9 cellular contexts compared by ENCODE assay signal in genomic region chr2:47783491-47784330, GRCh38. TPM values are rescaled to one million over a fixed set of nuclear protein-coding genes. Genes with fewer than 3 reads are reported as not detected.
A peak's percentile ranks its signal among the peaks of the same experiment; 100 is the strongest.
DNase-seq lines count a peak whose midpoint lies in the region; ATAC-seq, FAIRE-seq and TF ChIP-seq lines count a peak whose summit lies in the region.
"Had no signal": no experiment of that assay in that cellular context is flagged by ENCODE, and none has a peak within 500 bp of the region (broad histone marks: within the 10 kb centered on the region; RNA-seq: fewer than 3 reads in every experiment).

No MANE protein-coding gene starts in this region.

- CTCF ChIA-PET in WTC11 (lab: Charles Lee): interaction anchor here (0.6 to 2.3 kb wide), 13 partner anchors 11 to 451 kb away, joined by 3 to 16 read pairs (median 4); partner anchors contain the start of gene MSH2

- peaks cover 3% of the 10 kb centered on the region; the same call in 1 of the 2 replicates for H3K27me3 Mint-ChIP-seq in WTC11 (ENCODE audit: low read depth)

- H3K36me3 ChIP-seq in bronchial epithelial cell (ENCODE audit: control insufficient read depth, insufficient read depth, low read length): no peaks in the 10 kb centered on the region

- H3K36me3 Mint-ChIP-seq in WTC11: peaks cover 11% of the 10 kb centered on the region

- POLR2A ChIA-PET in WTC11 (lab: Charles Lee): interaction anchor here (0.7 to 1.5 kb wide), 4 partner anchors 16 to 299 kb away, joined by 3 to 5 read pairs (median 3); no protein-coding TSS in a partner anchor

- no peak for FAIRE-seq in bronchial epithelial cell (lab: Jason Lieb, UNC)
- FAIRE-seq: G401.6 had no signal

- peak; percentile 17 for ATAC-seq in HG03025 (IDR thresholded peaks at IDR 0.05; ENCODE audit: low FRiP score, unreplicated experiment)
- ATAC-seq in WTC11: peak; percentile 65

- peak overlapping the region; percentile 84 for H3K27ac Mint-ChIP-seq in WTC11

- no peak for TF ChIP-seq CTCF in WTC11 (IDR thresholded peaks at IDR 0.05)
- peak; percentile 13 for TF ChIP-seq CTCF in bronchial epithelial cell (IDR thresholded peaks at IDR 0.05; ENCODE audit: insufficient read depth, low read length, severe bottlenecking)

- H3K27me3 ChIP-seq in bronchial epithelial cell (ENCODE audit: control insufficient read depth, insufficient read depth, low read length): no peaks in the 10 kb centered on the region

- peak overlapping the region; percentile 86 for H3K4me3 ChIP-seq in bronchial epithelial cell (ENCODE audit: low read depth, low read length)

- H3K4me3 Mint-ChIP-seq in WTC11: peak overlapping the region; percentile 84

- H3K4me1 Mint-ChIP-seq in WTC11: peaks cover 28% of the 10 kb centered on the region

- DNase-seq in NCI-H524 (lab: John Stamatoyannopoulos, UW) (peak; percentile 42 to 75), NCI-H524 treated with DMSO at 0.1 percent for 48 hours (lab: John Stamatoyannopoulos, UW) (no peak), NCI-H2081 treated with DMSO at 0.1 percent for 48 hours (lab: John Stamatoyannopoulos, UW) (peak; percentile 20), WTC11 (ENCODE audit: low spot score) (peak; percentile 84), bronchial epithelial cell (ENCODE audit: low read depth) (peak; percentile 22), islet precursor cell (peak; percentile 91)
- peak; percentile 42 to 46 for DNase-seq in stimulated activated CD4-positive, alpha-beta T cell treated with anti-CD3 and anti-CD28 coated beads, Interleukin-15, amount 100 ng/mL, for 1 hour (ENCODE audit: low read depth in 1 of 2, low spot score in 1 of 2)

- no peaks in the 10 kb centered on the region for H3K9me3 Mint-ChIP-seq in WTC11

TF ChIP-seq in WTC11, 78 proteins besides CTCF, POLR2A, EP300 and RAD21:
- no peak for TF ChIP-seq ATF1 (CRISPR knock-in tag; IDR thresholded peaks at IDR 0.05)
- no peak for TF ChIP-seq TCF7 (CRISPR knock-in tag; IDR thresholded peaks at IDR 0.05; ENCODE audit: low read depth)
- TF ChIP-seq CREB1 (CRISPR knock-in tag; IDR thresholded peaks at IDR 0.05): no peak
- no peak for TF ChIP-seq FOXP1 (CRISPR knock-in tag; IDR thresholded peaks at IDR 0.05; ENCODE audit: borderline replicate concordance)
- TF ChIP-seq FOXK1 (CRISPR knock-in tag; IDR thresholded peaks at IDR 0.05): no peak
- no peak for TF ChIP-seq RELA (CRISPR knock-in tag; IDR thresholded peaks at IDR 0.05; ENCODE audit: borderline replicate concordance)
- no peak for TF ChIP-seq USF1 (CRISPR knock-in tag; IDR thresholded peaks at IDR 0.05)
- TF ChIP-seq RORB (CRISPR knock-in tag; IDR thresholded peaks at IDR 0.05): no peak
- no peak for TF ChIP-seq ZNF232 (CRISPR knock-in tag; IDR thresholded peaks at IDR 0.05)
- no peak for TF ChIP-seq FOXP4 (CRISPR knock-in tag; IDR thresholded peaks at IDR 0.05)
- TF ChIP-seq SOX15 (CRISPR knock-in tag; IDR thresholded peaks at IDR 0.05): no peak
- TF ChIP-seq ESRRA (CRISPR knock-in tag; IDR thresholded peaks at IDR 0.05; ENCODE audit: borderline replicate concordance): no peak
- no peak for TF ChIP-seq ZSCAN18 (CRISPR knock-in tag; IDR thresholded peaks at IDR 0.05)
- TF ChIP-seq CREM (CRISPR knock-in tag; IDR thresholded peaks at IDR 0.05): no peak
- TF ChIP-seq STAT6 (CRISPR knock-in tag; conservative IDR thresholded peaks at IDR 0.05; ENCODE audit: low read depth): no peak
- no peak for TF ChIP-seq ZNF219 (CRISPR knock-in tag; IDR thresholded peaks at IDR 0.05; ENCODE audit: borderline replicate concordance)
- TF ChIP-seq USF2 (CRISPR knock-in tag; IDR thresholded peaks at IDR 0.05): no peak
TF ChIP-seq in WTC11: peak in this region for 0.

RNA-seq across cellular contexts. Expression of gene MSH6, which starts 0.8 kb away (rescaled TPM):
- 235 to 275 TPM (median 247 TPM) in 3 replicates for total RNA-seq in WTC11 (2021)
- total RNA-seq in bronchial epithelial cell: 18.4 and 20.5 TPM in 2 replicates

Comparison
In these comparisons a context has a peak if more than half of its experiments do, and no peak if none do; other contexts are left out.
1. RNA of gene MSH6, which starts 0.8 kb away (total RNA-seq): 235 to 275 TPM in WTC11; 18.4 to 20.5 TPM in bronchial epithelial cell; every median in the first group is over 10 times any median in the second.